27 cellular contexts compared by ENCODE assay signal in the genomic region with DNA sequence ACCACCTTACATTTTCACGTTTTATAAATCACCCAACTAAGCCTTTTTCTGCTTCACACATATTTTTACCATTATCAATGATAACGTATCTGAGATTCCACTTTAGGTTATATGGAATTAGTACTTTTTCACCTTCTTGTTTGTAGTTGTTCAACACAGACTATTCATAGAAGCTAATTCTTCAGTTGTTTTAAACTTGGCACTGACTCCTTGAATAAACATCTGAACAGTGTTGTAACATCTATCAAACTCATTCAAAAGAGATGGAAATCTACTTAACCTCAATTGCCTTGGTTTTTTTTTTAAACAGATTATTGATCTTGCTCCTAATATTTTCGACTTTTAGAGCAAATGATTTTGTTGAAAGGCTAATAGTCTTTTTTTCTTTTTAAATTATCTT.
"Had no signal": no experiment of that assay in that cellular context is flagged by ENCODE, and none has a peak within 500 bp of the region (broad histone marks: within the 10 kb centered on the region; RNA-seq: fewer than 3 reads in every experiment).

No MANE protein-coding gene starts in this region.

- H3K9me3 Mint-ChIP-seq: activated naive CD4-positive, alpha-beta T cell treated with anti-CD3 and anti-CD28 coated beads, Interleukin-2, amount 50 U/mL, for 24 hours; activated T-helper 2 cell treated with anti-CD3 and anti-CD28 coated beads, Interferon-gamma antibody, Interleukin-2, Interleukin-4, amounts not matched to agents 10 μg/mL and 5 μg/mL and 100 μg/mL, durations not matched to agents 14 hours and 24 hours and 36 hours; natural killer cell; T-helper 2 cell treated with Interferon-gamma antibody and Interleukin-4, amounts not matched to agents 5 μg/mL and 100 μg/mL, for 36 hours had no signal

- DNase-seq: activated CD4-positive, alpha-beta T cell treated with anti-CD3 and anti-CD28 coated beads for 36 hours; activated CD4-positive, CD25-positive, alpha-beta regulatory T cell; activated CD8-positive, alpha-beta memory T cell treated with anti-CD3 and anti-CD28 coated beads, Interleukin-2, amount 10 ng/mL, durations not matched to agents 7 days and 5 days; activated CD8-positive, alpha-beta T cell treated with anti-CD3 and anti-CD28 coated beads, Interleukin-2, amount 10 ng/mL, durations not matched to agents 7 days and 5 days; activated T-cell treated with anti-CD3 and anti-CD28 coated beads, Interleukin-2, amount 50 U/mL, for 48 hours; anterior cingulate cortex; body of pancreas; colonic mucosa; effector CD8-positive, alpha-beta T cell; foreskin fibroblast; heart right ventricle; left ventricle myocardium inferior; mesendoderm; natural killer cell; occipital lobe; stimulated activated CD4-positive, alpha-beta T cell treated with anti-CD3 and anti-CD28 coated beads, Interleukin-2, amount 100 ng/mL, for 48 hours; stimulated activated naive CD8-positive, alpha-beta T cell treated with anti-CD3 and anti-CD28 coated beads, Interleukin-15, Interleukin-2, amounts not matched to agents 100 U/mL and 50 U/mL, for 24 hours; trophoblast cell; uterus had no signal

- H3K27me3 ChIP-seq: body of pancreas, colonic mucosa, heart right ventricle, neural progenitor cell, right atrium auricular region, uterus had no signal

- H3K36me3 ChIP-seq: colonic mucosa, left ventricle myocardium inferior, neural progenitor cell, right atrium auricular region, thoracic aorta, uterus had no signal

- H3K4me1 ChIP-seq: colonic mucosa, neural progenitor cell, parathyroid adenoma, right atrium auricular region, uterus had no signal

- H3K4me3 Mint-ChIP-seq: activated CD4-positive, alpha-beta T cell treated with anti-CD3 and anti-CD28 coated beads for 36 hours; activated CD8-positive, alpha-beta memory T cell treated with anti-CD3 and anti-CD28 coated beads, Interleukin-2, amount 10 ng/mL, durations not matched to agents 7 days and 5 days; activated CD8-positive, alpha-beta T cell treated with anti-CD3 and anti-CD28 coated beads, Interleukin-2, amount 10 ng/mL, durations not matched to agents 7 days and 5 days; activated naive CD4-positive, alpha-beta T cell treated with anti-CD3 and anti-CD28 coated beads, Interleukin-2, amount 50 U/mL, for 24 hours; natural killer cell; neural progenitor cell; T-helper 2 cell treated with Interferon-gamma antibody and Interleukin-4, amounts not matched to agents 5 μg/mL and 100 μg/mL, for 36 hours had no signal

- H3K27ac Mint-ChIP-seq: activated CD4-positive, alpha-beta T cell treated with anti-CD3 and anti-CD28 coated beads for 36 hours; activated CD8-positive, alpha-beta memory T cell treated with anti-CD3 and anti-CD28 coated beads, Interleukin-2, amount 10 ng/mL, durations not matched to agents 7 days and 5 days; activated CD8-positive, alpha-beta T cell treated with anti-CD3 and anti-CD28 coated beads, Interleukin-2, amount 10 ng/mL, durations not matched to agents 7 days and 5 days; activated T-helper 2 cell treated with anti-CD3 and anti-CD28 coated beads, Interferon-gamma antibody, Interleukin-2, Interleukin-4, amounts not matched to agents 10 μg/mL and 5 μg/mL and 100 μg/mL, durations not matched to agents 14 hours and 24 hours and 36 hours; neural progenitor cell; T-helper 2 cell treated with Interferon-gamma antibody and Interleukin-4, amounts not matched to agents 5 μg/mL and 100 μg/mL, for 36 hours had no signal

- H3K27me3 Mint-ChIP-seq: activated CD4-positive, alpha-beta T cell treated with anti-CD3 and anti-CD28 coated beads for 36 hours; activated CD8-positive, alpha-beta memory T cell treated with anti-CD3 and anti-CD28 coated beads, Interleukin-2, amount 10 ng/mL, durations not matched to agents 7 days and 5 days; activated naive CD4-positive, alpha-beta T cell treated with anti-CD3 and anti-CD28 coated beads, Interleukin-2, amount 50 U/mL, for 24 hours had no signal

- ATAC-seq: activated CD4-positive, alpha-beta T cell treated with anti-CD3 and anti-CD28 coated beads for 36 hours; activated CD8-positive, alpha-beta memory T cell treated with anti-CD3 and anti-CD28 coated beads, Interleukin-2, amount 10 ng/mL, durations not matched to agents 7 days and 5 days; activated CD8-positive, alpha-beta T cell treated with anti-CD3 and anti-CD28 coated beads, Interleukin-2, amount 10 ng/mL, durations not matched to agents 7 days and 5 days; body of pancreas; heart right ventricle; natural killer cell; stimulated activated naive CD8-positive, alpha-beta T cell treated with anti-CD3 and anti-CD28 coated beads, Interleukin-15, Interleukin-2, amounts not matched to agents 100 U/mL and 50 U/mL, for 24 hours had no signal

- H3K4me1 Mint-ChIP-seq: neural progenitor cell had no signal

- H3K4me3 ChIP-seq: body of pancreas, colonic mucosa, heart right ventricle, left ventricle myocardium inferior, lung, neural progenitor cell, right atrium auricular region, thoracic aorta, uterus had no signal

- H3K27ac ChIP-seq: body of pancreas, colonic mucosa, heart right ventricle, left ventricle myocardium inferior, parathyroid adenoma, right atrium auricular region, thoracic aorta, uterus had no signal

- H3K9me3 ChIP-seq: body of pancreas, colonic mucosa, heart right ventricle, left ventricle myocardium inferior, right atrium auricular region, thoracic aorta, uterus had no signal

- H3K36me3 Mint-ChIP-seq: activated naive CD4-positive, alpha-beta T cell treated with anti-CD3 and anti-CD28 coated beads, Interleukin-2, amount 50 U/mL, for 24 hours; natural killer cell had no signal
